Comparison of ENCODE assay signal across 8 cellular contexts in the genomic region with DNA sequence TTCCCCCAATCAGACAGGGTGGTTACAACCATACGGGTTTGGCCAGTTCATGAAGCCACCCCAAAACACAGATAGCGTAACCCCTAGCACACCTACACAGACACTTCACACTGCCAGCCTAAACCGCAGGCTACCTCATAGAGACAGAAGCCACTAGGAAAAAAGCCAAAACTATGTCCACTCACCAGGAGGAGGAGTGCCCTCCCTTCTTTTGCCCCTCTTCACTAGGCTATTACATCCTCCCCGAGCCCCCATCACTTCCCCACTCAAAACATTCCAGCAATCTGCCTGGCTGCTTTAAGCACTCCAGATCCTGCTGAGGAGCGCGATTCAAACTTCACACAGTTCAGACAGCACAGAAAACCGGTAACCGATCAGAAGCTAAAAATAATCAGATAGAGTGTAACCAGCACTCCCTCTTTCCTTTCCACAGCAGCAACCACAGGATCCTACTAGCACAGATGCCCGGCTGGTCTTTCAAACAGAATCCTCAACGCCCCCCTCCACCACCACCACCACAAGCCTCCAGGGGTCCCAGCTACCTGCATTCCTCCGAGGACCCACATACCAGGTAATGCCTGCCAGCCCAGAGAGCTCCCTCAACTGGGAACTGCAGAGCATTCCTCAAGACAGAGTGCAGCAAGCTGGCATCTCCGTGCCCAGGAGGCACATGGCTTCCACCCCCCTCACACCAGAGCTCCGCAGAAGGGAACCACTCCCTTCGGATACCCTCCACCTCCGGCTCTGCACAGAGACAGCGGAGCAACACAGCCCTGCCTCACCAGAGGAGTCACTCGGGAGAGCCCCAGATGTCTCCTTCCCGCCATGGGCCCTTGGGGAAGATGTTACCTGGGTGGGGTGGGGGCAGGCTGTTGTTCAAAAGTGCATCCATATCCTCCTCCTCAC. TPM values are rescaled to one million over a fixed set of nuclear protein-coding genes. Genes with fewer than 3 reads are reported as not detected.
A peak's percentile ranks its signal among the peaks of the same experiment; 100 is the strongest.
DNase-seq lines count a peak whose midpoint lies in the region; ATAC-seq and TF ChIP-seq lines count a peak whose summit lies in the region.

No MANE protein-coding gene starts in this region.

- ATAC-seq in activated CD8-positive, alpha-beta T cell treated with anti-CD3 and anti-CD28 coated beads, Interleukin-2, amount 10 ng/mL, durations not matched to agents 7 days and 5 days, result peak; percentile 20
- no peak for ATAC-seq in HG02973 (IDR thresholded peaks at IDR 0.05; ENCODE audit: unreplicated experiment)

- peak overlapping the region; percentile 79 to 100 (median 99) for H3K4me3 ChIP-seq in esophagus squamous epithelium

- peak overlapping the region; percentile 87 to 99 (median 99) for H3K27ac ChIP-seq in esophagus squamous epithelium

- WGBS in esophagus squamous epithelium, 2 donors, result 5 to 7% methylated on average over 11 to 16 of the region's 18 CpGs

- TF ChIP-seq CTCF in esophagus squamous epithelium (IDR thresholded peaks at IDR 0.05) (no peak), nephron (IDR thresholded peaks at IDR 0.05; ENCODE audit: unreplicated experiment in 3 of 3) (no peak)

- H3K4me1 ChIP-seq in esophagus squamous epithelium, result peaks cover 19 to 57% (median 38%) of the 10 kb centered on the region in 3 donors

- DNase-seq in Ammon's horn (ENCODE audit: low spot score) (peak; percentile 36), HUDEP-2 (lab: John Stamatoyannopoulos, UW; ENCODE audit: unreplicated experiment in 76 of 76) (peak in 58 of 76 experiments; percentile 10 to 72 (median 34)), esophagus squamous epithelium (lab: John Stamatoyannopoulos, UW) (no peak), MV-4-11 (lab: John Stamatoyannopoulos, UW) (no peak), COLO829 (ENCODE audit: low spot score) (no peak)
- DNase-seq in activated CD8-positive, alpha-beta T cell treated with anti-CD3 and anti-CD28 coated beads, Interleukin-2, amount 10 ng/mL, durations not matched to agents 7 days and 5 days, result peak; percentile 56

- H3K4me1 Mint-ChIP-seq in activated CD8-positive, alpha-beta T cell treated with anti-CD3 and anti-CD28 coated beads, Interleukin-2, amount 10 ng/mL, durations not matched to agents 7 days and 5 days (ENCODE audit: low read depth), result peaks cover 54% of the 10 kb centered on the region
- H3K4me1 Mint-ChIP-seq in nephron, result peaks cover 49% of the 10 kb centered on the region

- H3K9me3 ChIP-seq in esophagus squamous epithelium, result no peaks in the 10 kb centered on the region

- no peaks in the 10 kb centered on the region for H3K9me3 Mint-ChIP-seq in activated CD8-positive, alpha-beta T cell treated with anti-CD3 and anti-CD28 coated beads, Interleukin-2, amount 10 ng/mL, durations not matched to agents 7 days and 5 days (ENCODE audit: insufficient read depth)
- H3K9me3 Mint-ChIP-seq in nephron, result no peaks in the 10 kb centered on the region

- POLR2A ChIA-PET in activated CD8-positive, alpha-beta T cell treated with anti-CD3 and anti-CD28 coated beads, Interleukin-2, amount 10 ng/mL, durations not matched to agents 7 days and 5 days (lab: Charles Lee), result interaction anchor here (0.6 to 3.4 kb wide), 9 partner anchors 9 to 338 kb away, joined by 3 to 14 read pairs (median 4); a partner anchor contains a TSS

- no peaks in the 10 kb centered on the region for H3K27me3 ChIP-seq in esophagus squamous epithelium

- no peak overlapping the region for H3K4me3 Mint-ChIP-seq in activated CD8-positive, alpha-beta T cell treated with anti-CD3 and anti-CD28 coated beads, Interleukin-2, amount 10 ng/mL, durations not matched to agents 7 days and 5 days
- peak overlapping the region in 1 of 3 experiments; percentile 97 for H3K4me3 Mint-ChIP-seq in nephron

- H3K36me3 Mint-ChIP-seq in activated CD8-positive, alpha-beta T cell treated with anti-CD3 and anti-CD28 coated beads, Interleukin-2, amount 10 ng/mL, durations not matched to agents 7 days and 5 days (ENCODE audit: low read depth), result peaks cover 50% of the 10 kb centered on the region
- peaks cover 49% of the 10 kb centered on the region for H3K36me3 Mint-ChIP-seq in nephron (ENCODE audit: low read depth)

- CTCF ChIA-PET in activated CD8-positive, alpha-beta T cell treated with anti-CD3 and anti-CD28 coated beads, Interleukin-2, amount 10 ng/mL, durations not matched to agents 7 days and 5 days (lab: Charles Lee), result interaction anchor here (0.7 to 3.9 kb wide), 10 partner anchors 35 to 282 kb away, joined by 3 to 20 read pairs (median 4); a partner anchor contains a TSS

- TF ChIP-seq POLR2A in esophagus squamous epithelium (IDR thresholded peaks at IDR 0.05), result no peak

- H3K27ac Mint-ChIP-seq in activated CD8-positive, alpha-beta T cell treated with anti-CD3 and anti-CD28 coated beads, Interleukin-2, amount 10 ng/mL, durations not matched to agents 7 days and 5 days, result peak overlapping the region; percentile 84
- H3K27ac Mint-ChIP-seq in nephron, result peak overlapping the region; percentile 88 to 93 (median 92)

- H3K27me3 Mint-ChIP-seq in activated CD8-positive, alpha-beta T cell treated with anti-CD3 and anti-CD28 coated beads, Interleukin-2, amount 10 ng/mL, durations not matched to agents 7 days and 5 days (ENCODE audit: low read depth), result no peaks in the 10 kb centered on the region
- H3K27me3 Mint-ChIP-seq in nephron (ENCODE audit: low read depth), result no peaks in the 10 kb centered on the region

- intact Hi-C loops in esophagus squamous epithelium (cut with DNase I), result no loop called here

- H3K36me3 ChIP-seq in esophagus squamous epithelium, result peaks cover 15 to 22% (median 16%) of the 10 kb centered on the region in 3 donors

RNA-seq across cellular contexts. Expression of a gene that starts 1.5 kb away (rescaled TPM):
- 100 to 1,000 TPM; 277 to 292 TPM for total RNA-seq in activated CD8-positive, alpha-beta T cell treated with anti-CD3 and anti-CD28 coated beads, Interleukin-2, amount 10 ng/mL, durations not matched to agents 7 days and 5 days
- total RNA-seq in esophagus squamous epithelium, result 100 to 1,000 TPM; 116 to 165 (median 127) TPM

RNA-seq across cellular contexts. Expression of a gene that starts 30.1 kb away (rescaled TPM):
- 10 to 100 TPM; 16.5 to 16.8 TPM for total RNA-seq in activated CD8-positive, alpha-beta T cell treated with anti-CD3 and anti-CD28 coated beads, Interleukin-2, amount 10 ng/mL, durations not matched to agents 7 days and 5 days
- 10 to 100 TPM; 12.8 to 46.0 (median 17.4) TPM for total RNA-seq in esophagus squamous epithelium

RNA-seq across cellular contexts. Expression of a gene that starts 37.6 kb away (rescaled TPM):
- 10 to 100 TPM; 84.2 to 87.6 TPM for total RNA-seq in activated CD8-positive, alpha-beta T cell treated with anti-CD3 and anti-CD28 coated beads, Interleukin-2, amount 10 ng/mL, durations not matched to agents 7 days and 5 days
- 10 to 100 TPM; 36.0 to 51.9 (median 48.2) TPM for total RNA-seq in esophagus squamous epithelium

RNA-seq across cellular contexts. Expression of a gene that starts 41.6 kb away (rescaled TPM):
- total RNA-seq in activated CD8-positive, alpha-beta T cell treated with anti-CD3 and anti-CD28 coated beads, Interleukin-2, amount 10 ng/mL, durations not matched to agents 7 days and 5 days, result 1 to 10 TPM in 1 of 2 experiments, under 1 TPM in 1; 0.76 to 1.7 TPM
- 1 to 10 TPM in 2 of 4 donors, under 1 TPM in 1, not detected in 1; 0.35 to 4.0 (median 3.2) TPM for total RNA-seq in esophagus squamous epithelium

RNA-seq across cellular contexts. Expression of a gene that starts 49.8 kb away (rescaled TPM):
- 10 to 100 TPM; 24.9 to 25.5 TPM for total RNA-seq in activated CD8-positive, alpha-beta T cell treated with anti-CD3 and anti-CD28 coated beads, Interleukin-2, amount 10 ng/mL, durations not matched to agents 7 days and 5 days
- 1 to 10 TPM in 3 of 4 donors, under 1 TPM in 1; 0.76 to 7.4 (median 2.7) TPM for total RNA-seq in esophagus squamous epithelium

Comparison
In these comparisons a context has a peak if more than half of its experiments do, and no peak if none do; other contexts are left out.
1. DNase-seq: peak in Ammon's horn (single experiment), HUDEP-2 (58 of 76) and activated CD8-positive, alpha-beta T cell treated with anti-CD3 and anti-CD28 coated beads, Interleukin-2, amount 10 ng/mL, durations not matched to agents 7 days and 5 days (single experiment); none in esophagus squamous epithelium (single experiment), MV-4-11 (single experiment) and COLO829 (single experiment).